27 cellular contexts compared by ENCODE assay signal in the genomic region with DNA sequence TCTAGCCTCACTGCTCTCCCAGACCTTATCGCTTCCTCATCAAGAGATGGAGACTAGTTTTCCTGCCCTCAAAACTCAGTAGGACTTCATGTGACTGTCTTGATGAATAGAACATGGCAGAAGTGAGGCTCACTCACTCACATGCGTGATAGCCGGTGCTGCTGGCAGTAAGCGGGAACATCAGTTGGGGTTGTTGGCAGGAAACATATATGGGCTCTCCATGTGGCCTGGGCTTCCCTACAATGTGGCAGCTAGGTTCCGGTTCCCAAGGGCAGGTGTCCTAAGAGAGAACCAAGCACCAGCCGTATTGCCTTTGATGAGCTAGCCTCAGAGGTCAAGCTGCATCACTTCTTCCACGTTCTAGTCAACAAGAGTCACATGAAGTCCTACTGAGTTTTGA.
"Had no signal": no experiment of that assay in that cellular context is flagged by ENCODE, and none has a peak within 500 bp of the region (broad histone marks: within the 10 kb centered on the region; RNA-seq: fewer than 3 reads in every experiment).

No MANE protein-coding gene starts in this region.

- DNase-seq: caudate nucleus; cerebellar nuclear complex; effector CD8-positive, alpha-beta T cell; foreskin keratinocyte; heart left ventricle; kidney glomerular epithelial cell; left colon; left ventricle myocardium inferior; lower lobe of right lung; psoas muscle; right cardiac atrium; stimulated activated CD4-positive, alpha-beta T cell treated with anti-CD3 and anti-CD28 coated beads, Interleukin-4, amount 100 ng/mL, for 4 hours; stimulated activated naive CD8-positive, alpha-beta T cell treated with anti-CD3 and anti-CD28 coated beads, Interleukin-15, Interleukin-2, amounts not matched to agents 100 U/mL and 50 U/mL, for 24 hours; substantia nigra; upper lobe of left lung had no signal

- H3K79me2 ChIP-seq: hepatocyte had no signal

- H3K9me3 Mint-ChIP-seq: natural killer cell treated with Interleukin-12 subunit alpha and Interleukin-12 subunit beta and Interleukin-15 and Interleukin-18, amount 100 ng/mL, for 72 hours; neural crest cell; stimulated activated memory B cell treated with anti-CD40 and anti-IgM and Interleukin-4, amounts not matched to agents 10 μg/mL and 1 μg/mL and 100 μg/mL, for 72 hours had no signal

- H3K36me3 Mint-ChIP-seq: natural killer cell treated with Interleukin-12 subunit alpha and Interleukin-12 subunit beta and Interleukin-15 and Interleukin-18, amount 100 ng/mL, for 72 hours; stimulated activated memory B cell treated with anti-CD40 and anti-IgM and Interleukin-4, amounts not matched to agents 10 μg/mL and 1 μg/mL and 100 μg/mL, for 72 hours had no signal

- H3K27ac ChIP-seq: dorsolateral prefrontal cortex, esophagus muscularis mucosa, foreskin keratinocyte, gastroesophageal sphincter, heart left ventricle, hepatocyte, left ventricle myocardium inferior, lower lobe of right lung, neutrophil, psoas muscle, skin epidermis, spleen, thoracic aorta, tibial nerve, upper lobe of left lung had no signal

- H3K36me3 ChIP-seq: heart left ventricle, left ventricle myocardium inferior, lower lobe of right lung, neutrophil, spleen, thoracic aorta, upper lobe of left lung had no signal

- H3K4me2 ChIP-seq: hepatocyte had no signal

- H3K4me3 Mint-ChIP-seq: natural killer cell treated with Interleukin-12 subunit alpha and Interleukin-12 subunit beta and Interleukin-15 and Interleukin-18, amount 100 ng/mL, for 72 hours; neural crest cell; stimulated activated memory B cell treated with anti-CD40 and anti-IgM and Interleukin-4, amounts not matched to agents 10 μg/mL and 1 μg/mL and 100 μg/mL, for 72 hours had no signal

- H3K4me1 ChIP-seq: foreskin keratinocyte, lower lobe of right lung, psoas muscle had no signal

- H3K9me3 ChIP-seq: esophagus muscularis mucosa, gastroesophageal sphincter, heart left ventricle, left ventricle myocardium inferior, lower lobe of right lung, neutrophil, psoas muscle, spleen, thoracic aorta, tibial nerve, upper lobe of left lung had no signal

- H3K27ac Mint-ChIP-seq: natural killer cell treated with Interleukin-12 subunit alpha and Interleukin-12 subunit beta and Interleukin-15 and Interleukin-18, amount 100 ng/mL, for 72 hours; stimulated activated memory B cell treated with anti-CD40 and anti-IgM and Interleukin-4, amounts not matched to agents 10 μg/mL and 1 μg/mL and 100 μg/mL, for 72 hours had no signal

- H3K4me3 ChIP-seq: dorsolateral prefrontal cortex, esophagus muscularis mucosa, gastroesophageal sphincter, heart left ventricle, hepatocyte, left ventricle myocardium inferior, lower lobe of right lung, psoas muscle, skin epidermis, spleen, thoracic aorta, tibial nerve, upper lobe of left lung had no signal

- H3K27me3 ChIP-seq: dorsolateral prefrontal cortex, foreskin keratinocyte, hepatocyte, neutrophil, tibial nerve, upper lobe of left lung had no signal

- H2AFZ ChIP-seq: hepatocyte had no signal

- H3K4me1 Mint-ChIP-seq: neural crest cell; stimulated activated memory B cell treated with anti-CD40 and anti-IgM and Interleukin-4, amounts not matched to agents 10 μg/mL and 1 μg/mL and 100 μg/mL, for 72 hours had no signal
